22 cellular contexts compared by ENCODE assay signal in the genomic region with DNA sequence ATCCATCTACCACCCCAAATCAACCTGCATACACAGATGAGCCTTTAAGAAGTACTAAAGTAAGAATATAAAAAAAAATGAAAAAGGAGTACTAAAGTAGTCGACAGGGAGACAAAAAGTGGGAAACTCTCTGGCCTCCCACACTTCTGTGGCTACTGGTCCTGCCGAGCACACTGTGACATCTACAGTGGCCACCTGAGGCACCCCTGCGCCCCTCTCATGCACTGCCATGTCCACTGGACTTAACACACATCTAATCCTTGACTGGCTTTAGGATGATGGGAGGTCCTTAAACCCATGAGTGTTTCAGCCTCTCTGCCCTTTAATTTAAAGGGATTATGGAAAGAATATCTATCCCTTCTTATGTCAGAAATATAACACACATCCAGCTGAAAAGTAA.
"Had no signal": no experiment of that assay in that cellular context is flagged by ENCODE, and none has a peak within 500 bp of the region (broad histone marks: within the 10 kb centered on the region; RNA-seq: fewer than 3 reads in every experiment).

No MANE protein-coding gene starts in this region.

- H3K4me2 ChIP-seq: SK-N-SH had no signal

- H3K27me3 ChIP-seq: MG63 had no signal

- H3K9me3 Mint-ChIP-seq: T-cell had no signal

- H3K27ac ChIP-seq: HL-60, RWPE1 had no signal

- FAIRE-seq: HTR-8/SVneo had no signal

- DNase-seq: Karpas-422, KG1, MG63, NCI-H1092 treated with DMSO at 0.1 percent for 48 hours, NCI-H1436, NCI-H187, NCI-H2029, NCI-H2081 treated with DMSO at 0.1 percent for 48 hours, NCI-H2171 treated with DMSO at 0.1 percent for 48 hours, NCI-H345, NCI-H446 treated with DMSO at 0.1 percent for 48 hours, NCI-H510A treated with DMSO at 0.1 percent for 48 hours, NCI-H526, PC-3, SHP77, SK-N-SH, SW 1271, T-cell had no signal

- H3K4me3 Mint-ChIP-seq: T-cell had no signal

- ATAC-seq: Panc1, PC-3, T-cell had no signal

- H3K36me3 ChIP-seq: MG63 had no signal

- H3K4me3 ChIP-seq: MG63 had no signal

- H3K4me1 Mint-ChIP-seq: T-cell had no signal

- H3K9me2 ChIP-seq: SK-N-SH had no signal

- H3K27ac Mint-ChIP-seq: T-cell had no signal

- H3K27me3 Mint-ChIP-seq: T-cell had no signal

- H3K9ac ChIP-seq: SK-N-SH had no signal

- H3K9me3 ChIP-seq: MG63, SK-N-SH had no signal
